ENCODE assay signal across 16 cellular contexts in the genomic region with DNA sequence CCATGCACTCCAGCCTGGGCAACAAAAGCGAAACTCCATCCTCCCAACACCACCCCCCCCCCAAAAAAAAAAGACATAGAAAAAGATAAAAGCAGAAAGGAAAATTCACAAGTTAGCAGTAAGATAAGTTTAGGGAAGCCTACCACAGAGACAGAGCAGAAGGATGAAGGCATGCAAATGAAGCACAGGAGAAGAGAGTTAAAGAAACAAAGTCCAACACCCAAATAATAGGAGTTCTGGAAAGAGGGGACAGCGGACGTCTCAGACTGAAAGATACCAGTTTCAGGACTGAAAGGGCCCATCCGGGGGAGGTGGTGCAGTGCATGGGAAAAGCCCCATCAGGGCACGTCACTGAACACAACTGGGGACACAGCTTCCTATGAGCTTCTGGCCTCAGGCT.
"Had no signal": no experiment of that assay in that cellular context is flagged by ENCODE, and none has a peak within 500 bp of the region (broad histone marks: within the 10 kb centered on the region; RNA-seq: fewer than 3 reads in every experiment).

No MANE protein-coding gene starts in this region.

- FAIRE-seq: keratinocyte had no signal

- H3K27me3 Mint-ChIP-seq: activated CD8-positive, alpha-beta T cell treated with anti-CD3 and anti-CD28 coated beads for 36 hours; natural killer cell treated with Interleukin-12 subunit alpha and Interleukin-12 subunit beta and Interleukin-15 and Interleukin-18, amount 100 ng/mL, for 72 hours; stimulated activated naive CD8-positive, alpha-beta T cell treated with anti-CD3 and anti-CD28 coated beads, Interleukin-15, Interleukin-2, amounts not matched to agents 100 ng/mL and 50 ng/mL, for 24 hours had no signal

- H3K27ac ChIP-seq: cardiac muscle cell, esophagus squamous epithelium, suprapubic skin had no signal

- H3K27me3 ChIP-seq: cardiac muscle cell, esophagus squamous epithelium, suprapubic skin had no signal

- ATAC-seq: activated CD8-positive, alpha-beta T cell treated with anti-CD3 and anti-CD28 coated beads for 36 hours; left lobe of liver; natural killer cell treated with Interleukin-12 subunit alpha and Interleukin-12 subunit beta and Interleukin-15 and Interleukin-18, amount 100 ng/mL, for 72 hours had no signal

- H3K36me3 Mint-ChIP-seq: natural killer cell treated with Interleukin-12 subunit alpha and Interleukin-12 subunit beta and Interleukin-15 and Interleukin-18, amount 100 ng/mL, for 72 hours had no signal

- H3K27ac Mint-ChIP-seq: activated CD8-positive, alpha-beta T cell treated with anti-CD3 and anti-CD28 coated beads for 36 hours; activated T-helper 2 cell treated with anti-CD3 and anti-CD28 coated beads, Interferon-gamma antibody, Interleukin-2, Interleukin-4, amounts not matched to agents 10 μg/mL and 5 μg/mL and 100 μg/mL, durations not matched to agents 14 hours and 24 hours and 36 hours had no signal

- H3K4me3 Mint-ChIP-seq: activated CD8-positive, alpha-beta T cell treated with anti-CD3 and anti-CD28 coated beads for 36 hours; activated naive CD4-positive, alpha-beta T cell treated with anti-CD3 and anti-CD28 coated beads for 36 hours; natural killer cell treated with Interleukin-12 subunit alpha and Interleukin-12 subunit beta and Interleukin-15 and Interleukin-18, amount 100 ng/mL, for 72 hours; stimulated activated naive CD8-positive, alpha-beta T cell treated with anti-CD3 and anti-CD28 coated beads, Interleukin-15, Interleukin-2, amounts not matched to agents 100 ng/mL and 50 ng/mL, for 24 hours had no signal

- H3K4me1 ChIP-seq: suprapubic skin had no signal

- H3K4me3 ChIP-seq: cardiac muscle cell, esophagus squamous epithelium, suprapubic skin had no signal

- DNase-seq: activated CD4-positive, alpha-beta T cell treated with anti-CD3 and anti-CD28 coated beads for 1 hour; activated CD8-positive, alpha-beta memory T cell treated with anti-CD3 and anti-CD28 coated beads, Interleukin-2, amount 50 U/mL, for 4 hours; activated CD8-positive, alpha-beta T cell treated with anti-CD3 and anti-CD28 coated beads for 36 hours; activated naive CD4-positive, alpha-beta T cell treated with anti-CD3 and anti-CD28 coated beads for 36 hours; esophagus squamous epithelium; hippocampal formation; posterior cingulate gyrus; stimulated activated CD4-positive, alpha-beta T cell treated with anti-CD3 and anti-CD28 coated beads, Interleukin-4, amount 100 ng/mL, for 4 hours; trophoblast cell had no signal

- H3K9me3 Mint-ChIP-seq: activated CD8-positive, alpha-beta T cell treated with anti-CD3 and anti-CD28 coated beads for 36 hours; activated naive CD4-positive, alpha-beta T cell treated with anti-CD3 and anti-CD28 coated beads for 36 hours; activated T-helper 2 cell treated with anti-CD3 and anti-CD28 coated beads, Interferon-gamma antibody, Interleukin-2, Interleukin-4, amounts not matched to agents 10 μg/mL and 5 μg/mL and 100 μg/mL, durations not matched to agents 14 hours and 24 hours and 36 hours; natural killer cell treated with Interleukin-12 subunit alpha and Interleukin-12 subunit beta and Interleukin-15 and Interleukin-18, amount 100 ng/mL, for 72 hours; stimulated activated naive CD8-positive, alpha-beta T cell treated with anti-CD3 and anti-CD28 coated beads, Interleukin-15, Interleukin-2, amounts not matched to agents 100 ng/mL and 50 ng/mL, for 24 hours had no signal

- H3K9me3 ChIP-seq: esophagus squamous epithelium, suprapubic skin had no signal
